In genomic region chr10:100928039-100928438, GRCh38 we compare ENCODE assay signal across 2 cellular contexts.
TF ChIP-seq lines count a peak whose summit lies in the region.

No MANE protein-coding gene starts in this region.

TF ChIP-seq in GM23338, 12 proteins besides CTCF, POLR2A, EP300 and RAD21:
- no peak for TF ChIP-seq STAT1 (IDR thresholded peaks at IDR 0.05; ENCODE audit: unreplicated experiment)
- no peak for TF ChIP-seq CREB1 (CRISPR knock-in tag; IDR thresholded peaks at IDR 0.05; ENCODE audit: low read depth)
- TF ChIP-seq POLR2AphosphoS5 (IDR thresholded peaks at IDR 0.05; ENCODE audit: low read depth) = no peak
- TF ChIP-seq EZH2 (IDR thresholded peaks at IDR 0.05; ENCODE audit: low read depth, unreplicated experiment) = no peak
- TF ChIP-seq ETS1 (IDR thresholded peaks at IDR 0.05) = no peak
- TF ChIP-seq ZNF331 (CRISPR knock-in tag; IDR thresholded peaks at IDR 0.05; ENCODE audit: low read depth) = no peak
- TF ChIP-seq NANOG (IDR thresholded peaks at IDR 0.05; ENCODE audit: borderline replicate concordance) = no peak
- no peak for TF ChIP-seq ZNF114 (CRISPR knock-in tag; IDR thresholded peaks at IDR 0.05)
- no peak for TF ChIP-seq EZH2phosphoT487 (IDR thresholded peaks at IDR 0.05; ENCODE audit: unreplicated experiment)
- TF ChIP-seq REST (IDR thresholded peaks at IDR 0.05; ENCODE audit: unreplicated experiment) = no peak
- TF ChIP-seq ZNF462 (CRISPR knock-in tag; IDR thresholded peaks at IDR 0.05) = no peak
- TF ChIP-seq JUNB (IDR thresholded peaks at IDR 0.05; ENCODE audit: unreplicated experiment) = no peak

TF ChIP-seq in GM12878, 131 proteins besides CTCF, POLR2A, EP300 and RAD21:
- TF ChIP-seq NR2C2 (IDR thresholded peaks at IDR 0.05; ENCODE audit: borderline replicate concordance, control insufficient read depth, insufficient read length, low read depth) (no peak), E2F4 (IDR thresholded peaks at IDR 0.05; ENCODE audit: low read depth, low read length) (no peak), SMAD5 (IDR thresholded peaks at IDR 0.05; ENCODE audit: low read depth) (no peak), USF2 (IDR thresholded peaks at IDR 0.05; ENCODE audit: borderline replicate concordance, low read depth, low read length) (no peak), PKNOX1 (IDR thresholded peaks at IDR 0.05) (no peak), CHD2 (IDR thresholded peaks at IDR 0.05; ENCODE audit: borderline replicate concordance, low read depth, low read length) (no peak), E4F1 (IDR thresholded peaks at IDR 0.05; ENCODE audit: borderline replicate concordance, partially characterized antibody) (no peak), CBX5 (IDR thresholded peaks at IDR 0.05; ENCODE audit: low read depth) (no peak), ELK1 (IDR thresholded peaks at IDR 0.05; ENCODE audit: low read depth, low read length) (no peak), CUX1 (IDR thresholded peaks at IDR 0.05; ENCODE audit: insufficient replicate concordance, low read depth, low read length) (no peak), GABPA (IDR thresholded peaks at IDR 0.05; ENCODE audit: low read depth) (no peak), HDAC6 (IDR thresholded peaks at IDR 0.05; ENCODE audit: unreplicated experiment) (no peak)
